ENCODE assay signal across 8 cellular contexts in the genomic region with DNA sequence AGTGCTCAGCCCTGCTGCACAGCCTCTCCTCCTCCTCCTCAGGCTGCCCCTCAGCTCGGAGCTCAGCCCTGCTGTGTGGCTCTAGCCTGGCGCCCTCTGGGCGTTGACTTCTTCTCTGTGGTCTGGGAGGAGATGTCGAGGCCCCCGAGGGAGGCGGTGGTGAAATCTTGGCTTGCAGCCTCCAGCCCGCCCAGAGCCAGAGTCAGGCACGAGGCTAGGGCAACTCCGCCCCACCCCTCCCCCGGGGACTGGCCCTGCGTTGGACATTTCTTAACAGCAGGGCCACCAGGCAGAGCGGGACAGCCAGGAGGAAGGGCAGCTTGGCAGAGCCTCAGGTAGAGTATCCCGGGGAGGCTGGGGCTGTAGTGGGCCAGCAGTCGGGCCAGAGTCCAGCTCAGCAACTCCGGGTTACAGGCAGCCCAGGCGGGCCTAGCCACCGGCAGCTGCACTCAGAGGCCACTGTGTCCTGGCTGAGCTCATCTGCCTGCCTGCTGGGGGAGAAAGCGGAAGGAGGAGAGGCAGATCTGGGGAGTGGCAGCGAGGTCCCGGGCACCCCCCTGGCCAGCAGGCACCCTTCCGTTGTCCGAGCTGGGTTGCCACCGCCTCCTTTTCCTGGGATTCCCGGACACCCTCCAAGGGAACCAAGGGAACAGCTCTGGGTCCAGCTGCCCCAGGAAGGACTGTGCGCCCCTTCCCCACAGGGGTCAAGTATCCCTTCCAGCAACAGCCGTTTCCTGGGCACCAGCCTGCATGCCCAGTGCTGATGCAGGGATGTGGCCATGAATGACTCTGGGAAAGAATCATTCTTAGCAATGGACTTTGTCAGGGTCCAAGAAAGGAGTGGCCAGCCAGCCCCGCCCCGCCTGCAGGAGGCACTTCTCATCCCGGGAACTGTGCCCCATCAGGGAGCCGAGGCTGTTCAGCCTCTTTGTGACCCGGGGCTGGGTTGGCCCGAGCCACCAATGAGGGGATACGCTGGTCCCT. TPM values are rescaled to one million over a fixed set of nuclear protein-coding genes. Genes with fewer than 3 reads are reported as not detected.
DNase-seq lines count a peak whose midpoint lies in the region; ATAC-seq, FAIRE-seq and TF ChIP-seq lines count a peak whose summit lies in the region.

A gene with protein sequence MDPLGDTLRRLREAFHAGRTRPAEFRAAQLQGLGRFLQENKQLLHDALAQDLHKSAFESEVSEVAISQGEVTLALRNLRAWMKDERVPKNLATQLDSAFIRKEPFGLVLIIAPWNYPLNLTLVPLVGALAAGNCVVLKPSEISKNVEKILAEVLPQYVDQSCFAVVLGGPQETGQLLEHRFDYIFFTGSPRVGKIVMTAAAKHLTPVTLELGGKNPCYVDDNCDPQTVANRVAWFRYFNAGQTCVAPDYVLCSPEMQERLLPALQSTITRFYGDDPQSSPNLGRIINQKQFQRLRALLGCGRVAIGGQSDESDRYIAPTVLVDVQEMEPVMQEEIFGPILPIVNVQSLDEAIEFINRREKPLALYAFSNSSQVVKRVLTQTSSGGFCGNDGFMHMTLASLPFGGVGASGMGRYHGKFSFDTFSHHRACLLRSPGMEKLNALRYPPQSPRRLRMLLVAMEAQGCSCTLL (plus strand): TSS at position 270 of the 984 bp plus-strand sequence. CDS start 4,971 bp downstream, outside the sequence.

- H4K20me1 ChIP-seq in keratinocyte (ENCODE audit: control insufficient read depth, extremely low read depth, insufficient read depth, low read length) = no peaks in the 10 kb centered on the region

- ATAC-seq in HG03439 (IDR thresholded peaks at IDR 0.05; ENCODE audit: unreplicated experiment) = no peak
- no peak for ATAC-seq in activated CD4-positive, alpha-beta T cell treated with anti-CD3 and anti-CD28 coated beads for 36 hours

- no peak for TF ChIP-seq CTCF in keratinocyte (optimal IDR thresholded peaks at IDR 0.05 in 1 of 3, IDR thresholded peaks at IDR 0.05 in 1 of 3, conservative IDR thresholded peaks at IDR 0.05 in 1 of 3; ENCODE audit: extremely low read depth in 1 of 3, insufficient read depth in 2 of 3, low read length in 3 of 3)

- intact Hi-C loops in activated CD4-positive, alpha-beta T cell treated with anti-CD3 and anti-CD28 coated beads for 36 hours (cut with DNase I, micrococcal nuclease) = no loop called here

- H3K9me3 ChIP-seq in keratinocyte (ENCODE audit: control insufficient read depth, low read depth, low read length) (no peaks in the 10 kb centered on the region), skeletal muscle satellite cell (replicated peaks; ENCODE audit: low read length) (no peaks in the 10 kb centered on the region)

- no peak within 1 kb of the TSS for H3K27ac Mint-ChIP-seq in activated CD4-positive, alpha-beta T cell treated with anti-CD3 and anti-CD28 coated beads for 36 hours

- H3K9me1 ChIP-seq in keratinocyte (ENCODE audit: control insufficient read depth, extremely low read depth, insufficient read depth, low read length) = no peaks in the 10 kb centered on the region

- POLR2A ChIA-PET in activated CD4-positive, alpha-beta T cell treated with anti-CD3 and anti-CD28 coated beads for 36 hours (lab: Charles Lee) = no interaction called here

- H3K4me1 Mint-ChIP-seq in activated CD4-positive, alpha-beta T cell treated with anti-CD3 and anti-CD28 coated beads for 36 hours = peaks cover 5% of the 10 kb centered on the region

- no peak within 1 kb of the TSS for H3K27ac ChIP-seq in keratinocyte (ENCODE audit: control insufficient read depth, insufficient read depth, low read length)

- dilution Hi-C loops in keratinocyte (cut with MboI; ENCODE audit: extremely low pct_ligation_motif_present, low sequenced_read_pairs) = no loop called here

- FAIRE-seq in keratinocyte (lab: Jason Lieb, UNC) = no peak

- H3K36me3 Mint-ChIP-seq in activated CD4-positive, alpha-beta T cell treated with anti-CD3 and anti-CD28 coated beads for 36 hours (ENCODE audit: low read depth) = no peaks in the 10 kb centered on the region

- H3K27me3 ChIP-seq in keratinocyte (ENCODE audit: control insufficient read depth, extremely low read depth, insufficient read depth, low read length) = no peaks in the 10 kb centered on the region
- H3K27me3 ChIP-seq in skeletal muscle satellite cell (ENCODE audit: control insufficient read depth, insufficient read depth, low read length) = no peaks in the 10 kb centered on the region

- peak within 1 kb of the TSS; percentile 12 for H2AFZ ChIP-seq in keratinocyte (ENCODE audit: control insufficient read depth, low read length)

- in situ Hi-C loops in T47D (cut with HindIII; ENCODE audit: low pct_unique_long_range_greater_than_20kb, low sequenced_read_pairs) = no loop called here

- H3K4me2 ChIP-seq in keratinocyte (ENCODE audit: control insufficient read depth, extremely low read depth, insufficient read depth, low read depth, low read length) (no peak within 1 kb of the TSS), skeletal muscle satellite cell (ENCODE audit: low read length) (peak within 1 kb of the TSS; percentile 94)

- H3K9me3 Mint-ChIP-seq in activated CD4-positive, alpha-beta T cell treated with anti-CD3 and anti-CD28 coated beads for 36 hours (ENCODE audit: low read depth) = no peaks in the 10 kb centered on the region

- H3K36me3 ChIP-seq in keratinocyte (ENCODE audit: control insufficient read depth in 2 of 2, extremely low read depth in 1 of 2, insufficient read depth in 2 of 2, low read length in 2 of 2) (no peaks in the 10 kb centered on the region), skeletal muscle satellite cell (ENCODE audit: insufficient read depth, low read length) (peaks cover 6% of the 10 kb centered on the region)

- no peaks in the 10 kb centered on the region for H3K27me3 Mint-ChIP-seq in activated CD4-positive, alpha-beta T cell treated with anti-CD3 and anti-CD28 coated beads for 36 hours

- CTCF ChIA-PET in activated CD4-positive, alpha-beta T cell treated with anti-CD3 and anti-CD28 coated beads for 36 hours (lab: Charles Lee) = interaction anchor here (0.7 to 1.4 kb wide), 4 partner anchors 17 to 95 kb away, joined by 3 to 4 read pairs (median 3); no protein-coding TSS in a partner anchor

- H3K79me2 ChIP-seq in keratinocyte (ENCODE audit: control insufficient read depth, insufficient read depth, low read length) = no peaks in the 10 kb centered on the region

- H3K4me3 Mint-ChIP-seq in activated CD4-positive, alpha-beta T cell treated with anti-CD3 and anti-CD28 coated beads for 36 hours = no peak within 1 kb of the TSS

- H3K9ac ChIP-seq in keratinocyte (ENCODE audit: control insufficient read depth, extremely low read depth, insufficient read depth, low read length) (peak within 1 kb of the TSS; percentile 9), skeletal muscle satellite cell (ENCODE audit: low read depth, low read length) (peak within 1 kb of the TSS; percentile 96)

- DNase-seq in Daoy (ENCODE audit: low read depth) (peak; percentile 90), NOMO-1 treated with dmso at 0.1 percent for 144 hours (lab: John Stamatoyannopoulos, UW; ENCODE audit: unreplicated experiment) (peak; percentile 96), T47D (ENCODE audit: low read depth in 1 of 2, low spot score in 1 of 2) (peak; percentile 40 to 93), keratinocyte (ENCODE audit: low read depth, low spot score) (no peak), NCI-H128 (lab: John Stamatoyannopoulos, UW; ENCODE audit: unreplicated experiment) (no peak)
- no peak for DNase-seq in activated CD4-positive, alpha-beta T cell treated with anti-CD3 and anti-CD28 coated beads for 36 hours

- H3K4me3 ChIP-seq in keratinocyte (ENCODE audit: control insufficient read depth in 2 of 3, extremely low read depth in 1 of 3, insufficient read depth in 2 of 3, low read depth in 1 of 3, low read length in 3 of 3) (no peak within 1 kb of the TSS), skeletal muscle satellite cell (ENCODE audit: low read length) (peak within 1 kb of the TSS; percentile 77)

- H3K4me1 ChIP-seq in keratinocyte (ENCODE audit: control insufficient read depth, extremely low read depth, insufficient read depth, low read length) (peaks cover 42% of the 10 kb centered on the region), skeletal muscle satellite cell (ENCODE audit: control insufficient read depth, insufficient read depth, low read length) (peaks cover 64% of the 10 kb centered on the region)

RNA-seq across cellular contexts. Expression of the gene that starts here (rescaled TPM):
- total RNA-seq in Daoy (2014; rRNA removed; shearing (Covaris generic)) = 5.8 and 8.2 TPM in 2 replicates
- polyA plus RNA-seq in keratinocyte = 0.07 to 0.16 TPM (median 0.08 TPM) in 3 replicates
- 0.50 TPM for polyA plus RNA-seq in keratinocyte (2011; ENCODE audit: low read depth)
- polyA plus RNA-seq in keratinocyte (2011; cell fraction: cytosol; rRNA removed) = 0.05 and 0.09 TPM in 2 replicates
- 0.04 and 0.09 TPM in 2 replicates for polyA plus RNA-seq in keratinocyte (2011; cell fraction: nucleus; rRNA removed)
- polyA plus RNA-seq in keratinocyte (2012; ENCODE audit: low replicate concordance) = 0.11 and 0.14 TPM in 2 replicates
- polyA minus RNA-seq in keratinocyte = 0.16 TPM in 1 of 3 replicates, not detected in the others
- not detected for polyA minus RNA-seq in keratinocyte (2011; cell fraction: cytosol; rRNA and poly(A)+ RNA removed)
- polyA minus RNA-seq in keratinocyte (2011; cell fraction: nucleus; rRNA and poly(A)+ RNA removed) = 0.84 TPM in 1 of 2 replicates, not detected in the other
- total RNA-seq in skeletal muscle satellite cell (2012; rRNA removed) = 26.6 and 30.9 TPM in 2 replicates
- total RNA-seq in activated CD4-positive, alpha-beta T cell treated with anti-CD3 and anti-CD28 coated beads for 36 hours = not detected

Comparison
In these comparisons a context has a peak if more than half of its experiments do, and no peak if none do; other contexts are left out.
1. DNase-seq: peak in Daoy (single experiment), NOMO-1 treated with dmso at 0.1 percent for 144 hours (single experiment) and T47D (2 of 2); none in keratinocyte (single experiment), activated CD4-positive, alpha-beta T cell treated with anti-CD3 and anti-CD28 coated beads for 36 hours (single experiment) and NCI-H128 (single experiment).